ENCODE assay signal across 1 cellular context in the genomic region with DNA sequence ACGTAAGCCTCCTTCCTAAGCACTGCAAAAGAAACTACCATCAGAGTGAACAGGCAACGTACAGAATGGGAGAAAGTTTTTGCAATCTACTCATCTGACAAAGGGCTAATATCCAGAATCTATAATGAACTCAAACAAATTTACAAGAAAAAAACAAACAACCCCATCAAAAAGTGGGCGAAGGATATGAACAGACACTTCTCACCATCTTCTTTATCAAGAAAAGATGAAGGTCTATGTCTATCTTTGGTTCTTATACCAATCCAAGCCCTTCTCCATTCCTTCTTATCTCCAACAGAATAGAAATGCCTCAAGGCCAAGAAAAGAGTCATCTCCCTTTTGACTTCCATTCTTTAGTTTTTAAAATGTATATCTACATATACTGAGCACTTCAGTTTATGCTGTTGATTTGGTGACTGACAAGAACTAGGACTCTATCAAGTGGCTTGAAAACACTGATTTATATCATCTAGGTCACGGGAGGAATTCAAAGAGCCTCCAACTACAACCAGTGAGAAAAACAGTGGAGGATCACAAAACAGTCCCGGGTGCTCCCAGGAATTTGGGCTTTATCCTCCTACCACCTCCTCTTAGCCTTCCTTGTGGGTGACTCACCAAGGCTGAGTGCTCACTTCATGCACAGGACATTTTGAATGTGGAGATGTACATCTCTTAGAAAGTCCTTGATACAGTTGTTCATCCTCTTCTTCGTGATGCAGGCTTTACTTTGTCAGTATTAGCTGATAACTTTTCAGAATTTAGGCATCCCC.
TF ChIP-seq lines count a peak whose summit lies in the region.

No MANE protein-coding gene starts in this region.

TF ChIP-seq in IMR-90, 13 proteins besides CTCF, POLR2A, EP300 and RAD21:
- TF ChIP-seq FOS (IDR thresholded peaks at IDR 0.05; ENCODE audit: low read depth, low read length) (no peak), MAFK (IDR thresholded peaks at IDR 0.05; ENCODE audit: low read depth, low read length) (no peak), RCOR1 (IDR thresholded peaks at IDR 0.05; ENCODE audit: insufficient replicate concordance, low read length) (no peak)
- TF ChIP-seq, protein P1, sequence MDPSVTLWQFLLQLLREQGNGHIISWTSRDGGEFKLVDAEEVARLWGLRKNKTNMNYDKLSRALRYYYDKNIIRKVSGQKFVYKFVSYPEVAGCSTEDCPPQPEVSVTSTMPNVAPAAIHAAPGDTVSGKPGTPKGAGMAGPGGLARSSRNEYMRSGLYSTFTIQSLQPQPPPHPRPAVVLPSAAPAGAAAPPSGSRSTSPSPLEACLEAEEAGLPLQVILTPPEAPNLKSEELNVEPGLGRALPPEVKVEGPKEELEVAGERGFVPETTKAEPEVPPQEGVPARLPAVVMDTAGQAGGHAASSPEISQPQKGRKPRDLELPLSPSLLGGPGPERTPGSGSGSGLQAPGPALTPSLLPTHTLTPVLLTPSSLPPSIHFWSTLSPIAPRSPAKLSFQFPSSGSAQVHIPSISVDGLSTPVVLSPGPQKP (IDR thresholded peaks at IDR 0.05; ENCODE audit: borderline replicate concordance, low read depth, low read length): no peak
TF ChIP-seq in IMR-90: peak in this region for 0.
